19 cellular contexts compared by ENCODE assay signal in the genomic region with DNA sequence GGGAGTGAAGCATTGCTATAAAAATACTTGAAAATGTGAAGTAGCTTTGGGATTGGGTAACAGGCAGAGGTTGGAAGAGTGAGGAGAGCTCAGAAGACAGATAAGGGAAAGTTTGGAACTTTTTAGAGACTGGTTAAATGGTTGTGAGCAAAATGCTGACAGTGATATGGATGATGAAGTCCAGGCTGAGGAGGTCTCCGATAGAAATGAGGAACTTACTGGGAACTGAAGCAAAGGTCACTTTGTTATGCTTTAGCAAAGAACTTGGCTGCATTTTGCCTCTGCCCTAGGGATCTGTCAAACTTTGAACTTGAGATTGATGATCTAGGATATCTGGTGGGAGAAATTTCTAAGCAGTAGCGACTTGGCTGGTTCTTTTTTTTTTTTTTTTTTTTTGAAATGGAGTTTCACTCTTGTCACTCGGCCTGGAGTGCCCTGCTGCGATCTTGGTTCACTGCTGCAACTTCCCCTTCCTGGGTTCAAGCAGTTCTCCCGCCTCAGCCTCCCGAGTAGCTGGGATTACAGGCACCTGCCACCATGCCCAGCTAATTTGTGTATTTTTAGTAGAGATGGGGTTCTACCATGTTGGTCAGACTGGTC.
"Had no signal": no experiment of that assay in that cellular context is flagged by ENCODE, and none has a peak within 500 bp of the region (broad histone marks: within the 10 kb centered on the region; RNA-seq: fewer than 3 reads in every experiment).

No MANE protein-coding gene starts in this region.

- H3K4me3 ChIP-seq: cardiac muscle cell, stomach, thoracic aorta, upper lobe of left lung had no signal

- FAIRE-seq: frontal cortex, TTC549 had no signal

- H3K27ac ChIP-seq: cardiac muscle cell, stomach, thoracic aorta, upper lobe of left lung had no signal

- ATAC-seq: activated CD4-positive, alpha-beta T cell treated with anti-CD3 and anti-CD28 coated beads for 36 hours; WTC11 had no signal

- H3K4me1 ChIP-seq: stomach, upper lobe of left lung had no signal

- DNase-seq: activated CD4-positive, alpha-beta memory T cell treated with anti-CD3 and anti-CD28 coated beads for 36 hours; activated CD4-positive, alpha-beta T cell treated with anti-CD3 and anti-CD28 coated beads for 36 hours; activated gamma-delta T cell treated with Interleukin-2 at 50 U/mL for 16 hours; activated T-cell treated with anti-CD3 and anti-CD28 coated beads for 4 hours; head of caudate nucleus; stimulated activated CD4-positive, alpha-beta T cell treated with anti-CD3 and anti-CD28 coated beads, Interleukin-15, amount 100 ng/mL, for 24 hours; stimulated activated CD4-positive, alpha-beta T cell treated with anti-CD3 and anti-CD28 coated beads, Interleukin-4, amount 100 ng/mL, for 1 hour; stomach; SW 1271; T-helper 2 cell; upper lobe of left lung had no signal

- H3K9me3 ChIP-seq: thoracic aorta had no signal

- H3K27ac Mint-ChIP-seq: activated CD4-positive, alpha-beta memory T cell treated with anti-CD3 and anti-CD28 coated beads for 36 hours; activated CD4-positive, alpha-beta T cell treated with anti-CD3 and anti-CD28 coated beads for 36 hours; activated naive CD8-positive, alpha-beta T cell; activated T-helper 1 cell treated with anti-CD3 and anti-CD28 coated beads, Interleukin-12 subunit alpha, Interleukin-12 subunit beta, Interleukin-2, Interleukin-4 antibody, amounts not matched to agents 30 ng/mL and 10 ng/mL and 1 ng/mL, durations not matched to agents 14 hours and 24 hours and 36 hours; progenitor cell of endocrine pancreas; WTC11 had no signal

- H3K4me1 Mint-ChIP-seq: activated CD4-positive, alpha-beta T cell treated with anti-CD3 and anti-CD28 coated beads for 36 hours had no signal

- H3K4me3 Mint-ChIP-seq: activated CD4-positive, alpha-beta memory T cell treated with anti-CD3 and anti-CD28 coated beads for 36 hours; activated CD4-positive, alpha-beta T cell treated with anti-CD3 and anti-CD28 coated beads for 36 hours; activated naive CD8-positive, alpha-beta T cell; activated T-helper 1 cell treated with anti-CD3 and anti-CD28 coated beads, Interleukin-12 subunit alpha, Interleukin-12 subunit beta, Interleukin-2, Interleukin-4 antibody, amounts not matched to agents 30 ng/mL and 10 ng/mL and 1 ng/mL, durations not matched to agents 14 hours and 24 hours and 36 hours; WTC11 had no signal

- H3K27me3 Mint-ChIP-seq: activated CD4-positive, alpha-beta memory T cell treated with anti-CD3 and anti-CD28 coated beads for 36 hours; activated CD4-positive, alpha-beta T cell treated with anti-CD3 and anti-CD28 coated beads for 36 hours; activated naive CD8-positive, alpha-beta T cell; progenitor cell of endocrine pancreas had no signal

- H3K27me3 ChIP-seq: cardiac muscle cell, stomach, upper lobe of left lung had no signal

- H3K36me3 ChIP-seq: cardiac muscle cell, stomach, thoracic aorta, upper lobe of left lung had no signal

- H3K36me3 Mint-ChIP-seq: activated CD4-positive, alpha-beta memory T cell treated with anti-CD3 and anti-CD28 coated beads for 36 hours; activated naive CD8-positive, alpha-beta T cell had no signal
